ENCODE assay signal across 24 cellular contexts in the genomic region with DNA sequence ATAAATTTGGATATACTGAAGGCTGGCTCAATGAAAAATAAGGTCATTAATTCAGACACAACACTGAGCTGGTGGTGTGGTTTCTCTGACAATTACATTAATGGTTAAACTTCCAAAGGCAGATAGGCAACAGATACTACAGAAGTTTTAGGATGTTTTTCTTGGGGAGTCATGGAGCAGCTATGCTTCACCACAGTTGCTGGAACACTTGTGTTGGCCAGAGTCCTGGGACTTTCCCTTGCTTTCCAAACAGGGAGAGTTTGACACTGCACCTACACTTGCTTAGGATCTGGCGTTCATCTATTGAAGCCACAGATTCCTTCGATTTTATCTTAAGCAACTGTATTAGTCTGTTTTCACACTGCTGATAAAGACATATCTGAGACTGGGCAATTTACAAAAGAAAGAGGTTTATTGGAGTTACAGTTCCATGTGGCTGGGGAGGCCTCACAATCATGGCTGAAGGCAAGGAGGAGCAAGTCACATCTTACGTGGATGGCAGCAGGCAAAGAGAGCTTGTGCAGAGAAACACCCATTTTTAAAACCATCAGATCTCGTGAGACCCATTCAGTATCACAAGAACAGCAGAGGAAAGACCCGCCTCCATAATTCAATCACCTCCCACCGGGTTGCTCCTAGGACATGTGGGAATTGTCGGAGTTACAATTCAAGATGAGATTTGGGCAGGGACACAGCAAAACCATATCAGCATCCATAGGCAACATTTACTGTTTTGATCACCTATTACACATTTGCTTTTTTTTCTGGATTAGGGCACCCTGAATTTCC. TPM values are rescaled to one million over a fixed set of nuclear protein-coding genes. Genes with fewer than 3 reads are reported as not detected.
DNase-seq lines count a peak whose midpoint lies in the region; ATAC-seq and TF ChIP-seq lines count a peak whose summit lies in the region.
"Had no signal": no experiment of that assay in that cellular context is flagged by ENCODE, and none has a peak within 500 bp of the region (broad histone marks: within the 10 kb centered on the region; RNA-seq: fewer than 3 reads in every experiment).

No MANE protein-coding gene starts in this region.

- no peaks in the 10 kb centered on the region for H3K36me3 ChIP-seq in osteoblast (ENCODE audit: insufficient read depth, low read length)
- H3K36me3 ChIP-seq: ovary, thoracic aorta had no signal

- H3K4me1 Mint-ChIP-seq in activated CD8-positive, alpha-beta T cell treated with anti-CD3 and anti-CD28 coated beads for 36 hours (ENCODE audit: low read depth): no peaks in the 10 kb centered on the region
- H3K4me1 Mint-ChIP-seq: CD4-positive, CD25-positive, alpha-beta regulatory T cell; T-cell had no signal

- intact Hi-C loops in activated CD8-positive, alpha-beta T cell treated with anti-CD3 and anti-CD28 coated beads for 36 hours (cut with micrococcal nuclease): no loop called here

- H4K20me1 ChIP-seq in osteoblast (ENCODE audit: insufficient read depth, low read length): no peaks in the 10 kb centered on the region

- no peaks in the 10 kb centered on the region for H3K36me3 Mint-ChIP-seq in activated CD8-positive, alpha-beta T cell treated with anti-CD3 and anti-CD28 coated beads for 36 hours (ENCODE audit: low read depth)
- H3K36me3 Mint-ChIP-seq: CD4-positive, CD25-positive, alpha-beta regulatory T cell; T-cell had no signal

- no peak overlapping the region for H3K4me3 ChIP-seq in epithelial cell of proximal tubule (ENCODE audit: low read depth, low read length)
- no peak overlapping the region for H3K4me3 ChIP-seq in osteoblast (ENCODE audit: insufficient read depth, low read length)
- H3K4me3 ChIP-seq: GM12878, ovary, skin epidermis, thoracic aorta had no signal

- peaks cover 3% of the 10 kb centered on the region for H3K4me1 ChIP-seq in osteoblast (ENCODE audit: insufficient read depth, low read length)

- H3K9me3 ChIP-seq in osteoblast (ENCODE audit: low read depth, low read length): no peaks in the 10 kb centered on the region
- H3K9me3 ChIP-seq: ovary, thoracic aorta had no signal

- peaks cover 13% of the 10 kb centered on the region for H3K27me3 Mint-ChIP-seq in activated CD8-positive, alpha-beta T cell treated with anti-CD3 and anti-CD28 coated beads for 36 hours

- no peak for ATAC-seq in activated CD8-positive, alpha-beta T cell treated with anti-CD3 and anti-CD28 coated beads for 36 hours
- ATAC-seq in GM18519 (IDR thresholded peaks at IDR 0.05; ENCODE audit: low FRiP score, unreplicated experiment): no peak
- ATAC-seq: activated CD4-positive, CD25-positive, alpha-beta regulatory T cell treated with anti-CD3 and anti-CD28 coated beads, Interleukin-2, amount 50 U/mL, for 24 hours; GM12878; left colon; T-cell had no signal

- H3K4me2 ChIP-seq in osteoblast (ENCODE audit: insufficient read depth, low read length): peak overlapping the region; percentile 34
- H3K4me2 ChIP-seq: KMS-11 had no signal

- no peak overlapping the region for H3K27ac Mint-ChIP-seq in activated CD8-positive, alpha-beta T cell treated with anti-CD3 and anti-CD28 coated beads for 36 hours
- H3K27ac Mint-ChIP-seq: dendritic cell treated with granulocyte-macrophage colony-stimulating factor and Interleukin-4, amounts not matched to agents 40 ng/mL and 50 ng/mL, for 4 days; T-cell had no signal

- no peaks in the 10 kb centered on the region for H3K9me3 Mint-ChIP-seq in activated CD8-positive, alpha-beta T cell treated with anti-CD3 and anti-CD28 coated beads for 36 hours
- H3K9me3 Mint-ChIP-seq: dendritic cell treated with granulocyte-macrophage colony-stimulating factor and Interleukin-4, amounts not matched to agents 40 ng/mL and 50 ng/mL, for 4 days had no signal

- DNase-seq in EH (ENCODE audit: low read depth): peak; percentile 87
- DNase-seq in LHCN-M2 (ENCODE audit: low read depth): peak; percentile 71
- DNase-seq in epithelial cell of proximal tubule (ENCODE audit: low read depth): peak; percentile 97
- peak; percentile 65 for DNase-seq in osteoblast (ENCODE audit: insufficient read length, low spot score, missing footprints)
- no peak for DNase-seq in activated CD8-positive, alpha-beta T cell treated with anti-CD3 and anti-CD28 coated beads for 36 hours
- no peak for DNase-seq in mucosa of gallbladder (ENCODE audit: low spot score)
- DNase-seq: activated gamma-delta T cell treated with Interleukin-2 at 50 U/mL for 16 hours; anterior cingulate cortex; CD4-positive, CD25-positive, alpha-beta regulatory T cell; hippocampal formation; left colon; NCI-H146; ovary; stimulated activated CD4-positive, alpha-beta T cell treated with anti-CD3 and anti-CD28 coated beads, Interleukin-4, amount 100 ng/mL, for 4 hours; T-cell had no signal

- CTCF ChIA-PET in activated CD8-positive, alpha-beta T cell treated with anti-CD3 and anti-CD28 coated beads for 36 hours (lab: Charles Lee): no interaction called here

- TF ChIP-seq CTCF in epithelial cell of proximal tubule (conservative IDR thresholded peaks at IDR 0.05; ENCODE audit: low read depth, low read length): no peak
- no peak for TF ChIP-seq CTCF in osteoblast (IDR thresholded peaks at IDR 0.05; ENCODE audit: extremely low read depth, low read depth, low read length)
- no peak for TF ChIP-seq CTCF in activated CD8-positive, alpha-beta T cell treated with anti-CD3 and anti-CD28 coated beads for 36 hours (IDR thresholded peaks at IDR 0.05)

- H2AFZ ChIP-seq in osteoblast (ENCODE audit: low read length): no peak overlapping the region

- H3K27ac ChIP-seq in osteoblast (ENCODE audit: low read depth, low read length): peak overlapping the region; percentile 17
- H3K27ac ChIP-seq: epithelial cell of prostate, HL-60, KMS-11, ovary, skin epidermis, thoracic aorta had no signal

- H3K79me2 ChIP-seq in osteoblast (ENCODE audit: insufficient read depth, low read length): no peaks in the 10 kb centered on the region

- POLR2A ChIA-PET in activated CD8-positive, alpha-beta T cell treated with anti-CD3 and anti-CD28 coated beads for 36 hours (lab: Charles Lee): no interaction called here

- H3K4me3 Mint-ChIP-seq in activated CD8-positive, alpha-beta T cell treated with anti-CD3 and anti-CD28 coated beads for 36 hours: no peak overlapping the region
- H3K4me3 Mint-ChIP-seq: CD4-positive, CD25-positive, alpha-beta regulatory T cell; dendritic cell treated with granulocyte-macrophage colony-stimulating factor and Interleukin-4, amounts not matched to agents 40 ng/mL and 50 ng/mL, for 4 days; T-cell had no signal

- no peaks in the 10 kb centered on the region for H3K27me3 ChIP-seq in osteoblast (ENCODE audit: insufficient read depth, low read length)
- H3K27me3 ChIP-seq: ovary had no signal

RNA-seq across cellular contexts. Expression of a gene that starts 27.8 kb away (rescaled TPM):
- total RNA-seq in LHCN-M2 (2014; rRNA removed) (0.34 and 0.45 TPM in 2 replicates), epithelial cell of proximal tubule (3.1 and 8.6 TPM in 2 replicates), osteoblast (1.1 and 2.1 TPM in 2 replicates), mucosa of gallbladder (3.5 TPM)
- 4.7 TPM for polyA plus RNA-seq in LHCN-M2 (2012)
- total RNA-seq in activated CD8-positive, alpha-beta T cell treated with anti-CD3 and anti-CD28 coated beads for 36 hours: 1 to 10 TPM in 1 of 2 experiments, under 1 TPM in 1; 0.34 to 1.1 TPM
- polyA plus RNA-seq: CD4-positive, CD25-positive, alpha-beta regulatory T cell had no signal

RNA-seq across cellular contexts. Expression of a gene that starts 31.3 kb away (rescaled TPM):
- total RNA-seq in LHCN-M2 (2014; rRNA removed) (36.1 and 42.9 TPM in 2 replicates), epithelial cell of proximal tubule (50.8 and 52.9 TPM in 2 replicates), osteoblast (23.2 and 29.5 TPM in 2 replicates), mucosa of gallbladder (45.0 TPM)
- 181 TPM for polyA plus RNA-seq in LHCN-M2 (2012)
- 100 to 1,000 TPM in 1 of 2 experiments, 10 to 100 TPM in 1; 95.5 to 101 TPM for total RNA-seq in activated CD8-positive, alpha-beta T cell treated with anti-CD3 and anti-CD28 coated beads for 36 hours

Comparison
In these comparisons a context has a peak if more than half of its experiments do, and no peak if none do; other contexts are left out.
1. DNase-seq: peak in EH (single experiment), LHCN-M2 (single experiment), epithelial cell of proximal tubule (single experiment) and osteoblast (single experiment); none in activated CD8-positive, alpha-beta T cell treated with anti-CD3 and anti-CD28 coated beads for 36 hours (single experiment) and mucosa of gallbladder (single experiment).